In the genomic region with DNA sequence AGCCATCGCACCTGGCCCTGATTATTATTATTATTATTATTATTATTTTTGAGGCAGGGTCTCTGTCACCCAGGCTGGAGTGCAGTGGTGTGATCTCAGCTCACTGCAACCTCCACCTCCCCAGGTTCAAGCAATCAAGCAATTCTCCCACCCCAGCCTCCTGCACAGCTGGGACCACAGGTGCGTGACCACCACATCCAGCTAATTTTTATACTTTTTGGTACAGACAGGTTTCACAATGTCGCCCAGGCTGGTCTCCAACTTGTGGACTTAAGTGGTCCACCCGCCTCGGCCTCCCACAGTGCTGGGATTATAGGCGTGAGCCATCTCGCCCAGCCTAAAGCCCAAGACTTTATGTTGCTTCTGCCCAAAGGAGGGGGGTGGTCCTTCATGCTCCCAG, we compare ENCODE assay signal across 20 cellular contexts. TPM values are rescaled to one million over a fixed set of nuclear protein-coding genes. Genes with fewer than 3 reads are reported as not detected.
"Had no signal": no experiment of that assay in that cellular context is flagged by ENCODE, and none has a peak within 500 bp of the region (broad histone marks: within the 10 kb centered on the region; RNA-seq: fewer than 3 reads in every experiment).

No MANE protein-coding gene starts in this region.

- ATAC-seq: effector memory CD8-positive, alpha-beta T cell had no signal

- H3K9me3 Mint-ChIP-seq: activated B cell treated with CpG ODN at 0.5 μM for 24 hours; activated CD4-positive, alpha-beta T cell treated with anti-CD3 and anti-CD28 coated beads, Interleukin-2, amount 10 ng/mL, durations not matched to agents 24 days and 14 days; central memory CD8-positive, alpha-beta T cell; effector memory CD8-positive, alpha-beta T cell; neural crest cell; stimulated activated naive B cell treated with anti-CD40 and anti-IgM and Interleukin-4, amounts not matched to agents 10 μg/mL and 1 μg/mL and 100 μg/mL, for 72 hours had no signal

- H3K27me3 Mint-ChIP-seq: activated B cell treated with CpG ODN at 0.5 μM for 24 hours; effector memory CD8-positive, alpha-beta T cell; stimulated activated naive B cell treated with anti-CD40 and anti-IgM and Interleukin-4, amounts not matched to agents 10 μg/mL and 1 μg/mL and 100 μg/mL, for 72 hours had no signal

- H3K4me3 Mint-ChIP-seq: activated B cell treated with CpG ODN at 0.5 μM for 24 hours; activated CD4-positive, alpha-beta T cell treated with anti-CD3 and anti-CD28 coated beads, Interleukin-2, amount 10 ng/mL, durations not matched to agents 24 days and 14 days; activated naive CD8-positive, alpha-beta T cell; central memory CD8-positive, alpha-beta T cell; effector memory CD8-positive, alpha-beta T cell; neural crest cell; stimulated activated naive B cell treated with anti-CD40 and anti-IgM and Interleukin-4, amounts not matched to agents 10 μg/mL and 1 μg/mL and 100 μg/mL, for 72 hours had no signal

- H3K27me3 ChIP-seq: ovary, suprapubic skin, uterus had no signal

- H3K27ac Mint-ChIP-seq: activated B cell treated with CpG ODN at 0.5 μM for 24 hours; activated CD4-positive, alpha-beta T cell treated with anti-CD3 and anti-CD28 coated beads, Interleukin-2, amount 10 ng/mL, durations not matched to agents 24 days and 14 days; activated naive CD8-positive, alpha-beta T cell; stimulated activated naive B cell treated with anti-CD40 and anti-IgM and Interleukin-4, amounts not matched to agents 10 μg/mL and 1 μg/mL and 100 μg/mL, for 72 hours had no signal

- H3K4me3 ChIP-seq: ovary, suprapubic skin, uterus had no signal

- DNase-seq: activated B cell treated with CpG ODN at 0.5 μM for 24 hours; activated CD4-positive, alpha-beta T cell treated with anti-CD3 and anti-CD28 coated beads, Interleukin-2, amount 10 ng/mL, durations not matched to agents 24 days and 14 days; activated CD8-positive, alpha-beta memory T cell treated with anti-CD3 and anti-CD28 coated beads for 24 hours; activated gamma-delta T cell treated with Interleukin-2 at 50 U/mL for 16 hours; amniotic stem cell; cortex of kidney; effector memory CD8-positive, alpha-beta T cell; left cardiac atrium; stimulated activated CD4-positive, alpha-beta T cell treated with anti-CD3 and anti-CD28 coated beads, Interleukin-12 subunit alpha, Interleukin-12 subunit beta, amount 100 ng/mL, for 4 hours; stimulated activated naive B cell treated with anti-CD40 and anti-IgM and Interleukin-4, amounts not matched to agents 10 μg/mL and 1 μg/mL and 100 μg/mL, for 72 hours; T-helper 2 cell; uterus had no signal

- H3K36me3 ChIP-seq: ovary, suprapubic skin, uterus had no signal

- H3K4me1 ChIP-seq: uterus had no signal

- H3K27ac ChIP-seq: ovary, uterus had no signal

- H3K9me3 ChIP-seq: ovary, suprapubic skin, uterus had no signal

- H3K36me3 Mint-ChIP-seq: activated naive CD8-positive, alpha-beta T cell had no signal

RNA-seq across cellular contexts. Expression of a gene that starts 6.0 kb away (rescaled TPM):
- total RNA-seq: activated B cell treated with CpG ODN at 0.5 μM for 24 hours; activated CD4-positive, alpha-beta T cell treated with anti-CD3 and anti-CD28 coated beads, Interleukin-2, amount 10 ng/mL, durations not matched to agents 24 days and 14 days; lung microvascular endothelial cell; neural crest cell; pulmonary artery endothelial cell; sciatic nerve had no signal
